Comparison of ENCODE assay signal across 8 cellular contexts in the genomic region with DNA sequence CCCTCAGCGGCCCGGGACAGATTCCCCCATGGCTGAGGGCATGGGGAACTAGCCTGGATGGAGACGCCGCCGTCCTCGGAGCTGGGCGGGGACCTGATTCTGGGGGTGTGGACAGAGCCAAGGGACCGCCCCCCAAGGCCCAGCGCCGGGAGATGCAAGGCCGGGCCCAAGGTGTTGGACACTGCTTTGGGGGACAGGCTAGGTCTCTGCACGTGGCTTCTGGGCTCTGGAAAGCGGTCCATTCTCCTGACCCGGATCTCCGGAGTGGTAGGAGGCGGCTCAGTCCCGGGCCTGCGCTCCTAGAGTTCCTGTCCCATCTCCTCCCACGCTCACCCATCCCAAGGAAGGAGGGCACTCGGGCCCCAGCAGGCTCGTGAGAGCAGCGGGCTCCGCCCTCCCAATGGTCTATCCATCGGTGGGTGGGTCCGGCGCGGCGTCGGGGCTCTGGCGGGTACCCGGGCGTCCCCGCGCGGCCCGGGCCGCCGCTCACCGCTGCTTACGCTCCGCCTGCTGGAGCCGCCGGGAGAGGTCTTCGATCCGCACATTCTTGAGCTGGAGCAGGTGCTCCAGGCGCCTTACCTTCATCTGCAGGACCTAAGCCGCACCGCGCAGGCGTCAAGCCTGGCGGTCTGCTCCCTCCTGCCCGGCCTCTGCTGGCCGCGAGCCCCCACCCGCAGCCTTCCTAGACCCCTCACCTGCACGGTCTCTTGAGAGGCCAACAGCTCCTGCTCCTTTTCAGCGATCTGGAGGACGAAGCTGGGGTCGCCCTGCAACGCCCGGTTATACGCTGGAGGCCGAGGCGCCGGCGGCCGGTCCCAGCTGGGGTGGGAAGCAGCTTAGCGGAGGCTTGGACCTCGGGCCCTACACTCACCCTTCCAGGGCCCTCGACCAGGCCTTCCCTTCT. TPM values are rescaled to one million over a fixed set of nuclear protein-coding genes. Genes with fewer than 3 reads are reported as not detected.
DNase-seq lines count a peak whose midpoint lies in the region; ATAC-seq and TF ChIP-seq lines count a peak whose summit lies in the region.

No MANE protein-coding gene starts in this region.

- peak overlapping the region; percentile 61 for H3K4me3 ChIP-seq in fibroblast of villous mesenchyme (ENCODE audit: low read depth, low read length)
- no peak overlapping the region for H3K4me3 ChIP-seq in neuron (ENCODE audit: low read length)

- peaks cover 40% of the 10 kb centered on the region for H3K27me3 ChIP-seq in neuron (ENCODE audit: insufficient read depth, low read length)

- no peaks in the 10 kb centered on the region for H3K9me3 ChIP-seq in neuron (ENCODE audit: low read length)

- no peak for TF ChIP-seq CTCF in fibroblast of villous mesenchyme (IDR thresholded peaks at IDR 0.05; ENCODE audit: insufficient read depth, low read depth, low read length)

- DNase-seq in DMS79 (lab: John Stamatoyannopoulos, UW) (peak; percentile 46), NCI-H1105 treated with DMSO at 0.1 percent for 48 hours (lab: John Stamatoyannopoulos, UW) (peak; percentile 40), fibroblast of villous mesenchyme (ENCODE audit: low read depth) (no peak), NCI-H226 (no peak)
- DNase-seq in activated T-cell treated with anti-CD3 and anti-CD28 coated beads, Interleukin-2, amount 50 U/mL, for 48 hours, result peak; percentile 69 to 78

- ATAC-seq in HG03354 (IDR thresholded peaks at IDR 0.05; ENCODE audit: poor library complexity, severe bottlenecking, unreplicated experiment) (no peak), HG02798 (IDR thresholded peaks at IDR 0.05; ENCODE audit: poor library complexity, unreplicated experiment) (no peak)

- peaks cover 2% of the 10 kb centered on the region for H3K4me1 ChIP-seq in neuron (ENCODE audit: insufficient read depth, low read length)

- no peaks in the 10 kb centered on the region for H3K36me3 ChIP-seq in neuron (ENCODE audit: insufficient read depth, low read length)

- peak overlapping the region; percentile 57 for H2AFZ ChIP-seq in neuron (ENCODE audit: low read depth, low read length)

RNA-seq across cellular contexts. Expression of gene SPEF1, which starts 3.3 kb away (rescaled TPM):
- total RNA-seq in fibroblast of villous mesenchyme, result under 0.01 and 0.32 TPM in 2 replicates

RNA-seq across cellular contexts. Expression of gene CENPB, which starts 8.6 kb away (rescaled TPM):
- 87.7 and 106 TPM in 2 replicates for total RNA-seq in fibroblast of villous mesenchyme

RNA-seq across cellular contexts. Expression of gene ADISSP, which starts 10.4 kb away (rescaled TPM):
- 26.8 and 34.8 TPM in 2 replicates for total RNA-seq in fibroblast of villous mesenchyme

RNA-seq across cellular contexts. Expression of gene CDC25B, which starts 18.1 kb away (rescaled TPM):
- 28.0 and 46.2 TPM in 2 replicates for total RNA-seq in fibroblast of villous mesenchyme

RNA-seq across cellular contexts. Expression of gene AP5S1, which starts 42.4 kb away (rescaled TPM):
- 17.7 and 20.6 TPM in 2 replicates for total RNA-seq in fibroblast of villous mesenchyme

Comparison
In these comparisons a context has a peak if more than half of its experiments do, and no peak if none do; other contexts are left out.
1. DNase-seq: peak in DMS79 (single experiment), NCI-H1105 treated with DMSO at 0.1 percent for 48 hours (single experiment) and activated T-cell treated with anti-CD3 and anti-CD28 coated beads, Interleukin-2, amount 50 U/mL, for 48 hours (2 of 2); none in fibroblast of villous mesenchyme (single experiment) and NCI-H226 (single experiment).